13 cellular contexts compared by ENCODE assay signal in genomic region chr14:89409961-89410360, GRCh38. TPM values are rescaled to one million over a fixed set of nuclear protein-coding genes. Genes with fewer than 3 reads are reported as not detected.
A peak's percentile ranks its signal among the peaks of the same experiment; 100 is the strongest.
DNase-seq lines count a peak whose midpoint lies in the region; ATAC-seq lines count a peak whose summit lies in the region.
"Had no signal": no experiment of that assay in that cellular context is flagged by ENCODE, and none has a peak within 500 bp of the region (broad histone marks: within the 10 kb centered on the region; RNA-seq: fewer than 3 reads in every experiment).

No MANE protein-coding gene starts in this region.

- H3K27ac ChIP-seq in epithelial cell of prostate (peak overlapping the region; percentile 78), trophoblast cell (ENCODE audit: low read depth, low read length) (no peak overlapping the region)
- no peak overlapping the region for H3K27ac ChIP-seq in effector memory CD4-positive, alpha-beta T cell (ENCODE audit: insufficient read depth, low read length, poor library complexity, severe bottlenecking)
- H3K27ac ChIP-seq: VCaP had no signal

- no peak overlapping the region for H2BK120ac ChIP-seq in trophoblast cell (ENCODE audit: insufficient read depth, low read length, poor library complexity)

- H3K4ac ChIP-seq in trophoblast cell (ENCODE audit: low read depth, low read length) = peak overlapping the region; percentile 23

- peak; percentile 46 for DNase-seq in MV-4-11 (lab: John Stamatoyannopoulos, UW)
- DNase-seq in epithelial cell of prostate (ENCODE audit: low read depth, low spot score) = no peak
- DNase-seq in trophoblast cell = no peak
- DNase-seq in effector memory CD4-positive, alpha-beta T cell = no peak
- no peak for DNase-seq in DMS153 treated with DMSO at 0.1 percent for 48 hours (lab: John Stamatoyannopoulos, UW; ENCODE audit: unreplicated experiment)
- DNase-seq: DMS79 treated with DMSO at 0.1 percent for 48 hours, endodermal cell, NCI-H187 treated with DMSO at 0.1 percent for 48 hours, substantia nigra had no signal

- no peak overlapping the region for H2AK5ac ChIP-seq in trophoblast cell (ENCODE audit: low read length)

- no peak overlapping the region for H4K91ac ChIP-seq in trophoblast cell (ENCODE audit: low read depth, low read length)

- ATAC-seq in HG02623 (IDR thresholded peaks at IDR 0.05; ENCODE audit: unreplicated experiment) = no peak
- ATAC-seq in GM21381 (IDR thresholded peaks at IDR 0.05; ENCODE audit: unreplicated experiment) = no peak

- no peak overlapping the region for H3K23ac ChIP-seq in trophoblast cell (ENCODE audit: low read length)

- H3K4me1 ChIP-seq in ES-I3 (ENCODE audit: insufficient read depth, low read length) (peaks cover 30% of the 10 kb centered on the region), trophoblast cell (ENCODE audit: control insufficient read depth in 1 of 2, insufficient read depth in 2 of 2, low read length in 2 of 2) (peaks cover 0 to 5% of the 10 kb centered on the region in 2 experiments)
- H3K4me1 ChIP-seq in effector memory CD4-positive, alpha-beta T cell (ENCODE audit: control insufficient read depth, insufficient read depth, low read length, poor library complexity, severe bottlenecking) = no peaks in the 10 kb centered on the region

- H3K14ac ChIP-seq in trophoblast cell (ENCODE audit: low read length) = no peak overlapping the region

- no peaks in the 10 kb centered on the region for H3K79me1 ChIP-seq in trophoblast cell (ENCODE audit: low read length)

- WGBS in trophoblast cell (ENCODE audit: extremely low coverage, insufficient coverage, insufficient read length) = no CpG with 5 or more reads among the region's 10 CpGs

- H3K36me3 ChIP-seq in ES-I3 (ENCODE audit: insufficient read depth, low read length) (peaks cover 30% of the 10 kb centered on the region), trophoblast cell (ENCODE audit: control insufficient read depth in 1 of 2, insufficient read depth in 2 of 2, low read length in 2 of 2) (peaks cover 11 to 22% of the 10 kb centered on the region in 2 experiments)
- H3K36me3 ChIP-seq in effector memory CD4-positive, alpha-beta T cell (ENCODE audit: control insufficient read depth, insufficient read depth, low read length) = no peaks in the 10 kb centered on the region

- H2BK5ac ChIP-seq in trophoblast cell (ENCODE audit: low read depth, low read length, poor library complexity) = no peak overlapping the region

- no peak overlapping the region for H4K8ac ChIP-seq in trophoblast cell (ENCODE audit: low read depth, low read length)

- no peak overlapping the region for H3K4me3 ChIP-seq in trophoblast cell (ENCODE audit: low read depth, low read length)
- H3K4me3 ChIP-seq in effector memory CD4-positive, alpha-beta T cell (ENCODE audit: insufficient read depth, low read depth, low read length, poor library complexity, severe bottlenecking) = no peak overlapping the region

- peaks cover 4% of the 10 kb centered on the region for H3K79me2 ChIP-seq in trophoblast cell (ENCODE audit: control insufficient read depth, insufficient read depth, low read length, poor library complexity)

- no peak overlapping the region for H2BK12ac ChIP-seq in trophoblast cell (ENCODE audit: low read length)

- H3K27me3 ChIP-seq in trophoblast cell (ENCODE audit: insufficient read depth, low read length) = no peaks in the 10 kb centered on the region
- H3K27me3 ChIP-seq in effector memory CD4-positive, alpha-beta T cell (replicated peaks; ENCODE audit: control insufficient read depth, insufficient read depth, low read length, poor library complexity, severe bottlenecking) = no peaks in the 10 kb centered on the region

- H3K18ac ChIP-seq in trophoblast cell (ENCODE audit: low read length) = no peak overlapping the region

- H3K9ac ChIP-seq in ES-I3 (ENCODE audit: low read depth, low read length) = 0 out of 2 replicates have a peak overlapping the region, but pooled peaks have one; percentile 9
- H3K9ac ChIP-seq in trophoblast cell (ENCODE audit: low read length) = peak overlapping the region; percentile 56

- no peak overlapping the region for H2AFZ ChIP-seq in trophoblast cell (ENCODE audit: insufficient read depth, low read length, poor library complexity)

- no peak overlapping the region for H4K12ac ChIP-seq in trophoblast cell (ENCODE audit: low read depth, low read length)

- H3K9me3 ChIP-seq in ES-I3 (ENCODE audit: control insufficient read depth, insufficient read depth, low read length) (no peaks in the 10 kb centered on the region), trophoblast cell (ENCODE audit: insufficient read depth, low read depth, low read length) (no peaks in the 10 kb centered on the region)
- no peaks in the 10 kb centered on the region for H3K9me3 ChIP-seq in effector memory CD4-positive, alpha-beta T cell (ENCODE audit: control insufficient read depth, low read length)

- H3K4me2 ChIP-seq in trophoblast cell (ENCODE audit: low read length) = no peak overlapping the region

RNA-seq across cellular contexts. Expression of gene FOXN3, which starts 7.1 kb away (rescaled TPM):
- 55.1 and 55.6 TPM in 2 replicates for polyA plus RNA-seq in trophoblast cell (2013)
